In genomic region chr14:89667983-89668382, GRCh38 we compare ENCODE assay signal across 26 cellular contexts.
DNase-seq lines count a peak whose midpoint lies in the region; ATAC-seq, FAIRE-seq and TF ChIP-seq lines count a peak whose summit lies in the region.
"Had no signal": no experiment of that assay in that cellular context is flagged by ENCODE, and none has a peak within 500 bp of the region (broad histone marks: within the 10 kb centered on the region; RNA-seq: fewer than 3 reads in every experiment).

No MANE protein-coding gene starts in this region.

- no peak for FAIRE-seq in urothelium cell line (lab: Jason Lieb, UNC)
- FAIRE-seq: A204.1, GM12878, kidney had no signal

- no peak for DNase-seq in activated naive CD8-positive, alpha-beta T cell treated with anti-CD3 and anti-CD28 coated beads for 36 hours
- DNase-seq in SK-N-SH: no peak
- peak; percentile 37 for DNase-seq in fibroblast of the aortic adventitia (ENCODE audit: low read depth)
- peak; percentile 15 for DNase-seq in nephron progenitor cell
- DNase-seq in CD1c-positive myeloid dendritic cell (ENCODE audit: extremely low spot score): no peak
- DNase-seq in urothelium cell line (ENCODE audit: low spot score): no peak
- DNase-seq in naive thymus-derived CD4-positive, alpha-beta T cell: no peak
- DNase-seq: activated CD4-positive, alpha-beta memory T cell treated with anti-CD3 and anti-CD28 coated beads for 36 hours; activated CD4-positive, CD25-positive, alpha-beta regulatory T cell; GOT3; kidney; mammary epithelial cell; MG63; naive B cell; NCI-H1436; NCI-H2107; NCI-H510A treated with DMSO at 0.1 percent for 48 hours; ovary; T1000; upper lobe of right lung had no signal

- H3K79me2 ChIP-seq in SK-N-SH (ENCODE audit: insufficient read depth): no peaks in the 10 kb centered on the region

- intact Hi-C loops in naive thymus-derived CD4-positive, alpha-beta T cell (cut with micrococcal nuclease): no loop called here

- ATAC-seq in naive thymus-derived CD4-positive, alpha-beta T cell: no peak
- ATAC-seq: gastroesophageal sphincter, GM12878, upper lobe of right lung had no signal

- no peaks in the 10 kb centered on the region for H3K36me3 ChIP-seq in SK-N-SH (replicated peaks in 1 of 2; ENCODE audit: control insufficient read depth in 1 of 2, insufficient read depth in 2 of 2, low read length in 1 of 2)
- no peaks in the 10 kb centered on the region for H3K36me3 ChIP-seq in naive thymus-derived CD4-positive, alpha-beta T cell (ENCODE audit: control insufficient read depth in 2 of 3, insufficient read depth in 3 of 3, low read length in 3 of 3)
- H3K36me3 ChIP-seq: gastroesophageal sphincter, MG63, ovary, right atrium auricular region, upper lobe of right lung had no signal

- H3K4me1 ChIP-seq in SK-N-SH (ENCODE audit: control insufficient read depth in 1 of 2, insufficient read depth in 2 of 2, low read depth in 1 of 2, low read length in 1 of 2): peaks cover 0 to 2% of the 10 kb centered on the region in 2 experiments; a peak in 1 of 4 replicates
- peaks cover 0 to under 1% of the 10 kb centered on the region in 2 donors for H3K4me1 ChIP-seq in naive thymus-derived CD4-positive, alpha-beta T cell (ENCODE audit: control insufficient read depth in 2 of 2, insufficient read depth in 2 of 2, low read length in 2 of 2)
- H3K4me1 ChIP-seq: gastroesophageal sphincter, right atrium auricular region had no signal

- no peak for TF ChIP-seq CTCF in SK-N-SH (IDR thresholded peaks at IDR 0.05)
- no peak for TF ChIP-seq CTCF in fibroblast of the aortic adventitia (IDR thresholded peaks at IDR 0.05; ENCODE audit: insufficient read depth, low read length)
- TF ChIP-seq CTCF in nephron progenitor cell (IDR thresholded peaks at IDR 0.05): no peak

- H3K4me3 ChIP-seq in SK-N-SH (ENCODE audit: low read depth in 2 of 2, low read length in 1 of 2) (no peak overlapping the region), fibroblast of the aortic adventitia (ENCODE audit: low read depth, low read length) (no peak overlapping the region)
- H3K4me3 ChIP-seq in naive thymus-derived CD4-positive, alpha-beta T cell (ENCODE audit: low read length): no peak overlapping the region
- H3K4me3 ChIP-seq: gastroesophageal sphincter, GM12878, MG63, ovary, right atrium auricular region, upper lobe of right lung had no signal

- no peaks in the 10 kb centered on the region for H4K20me1 ChIP-seq in SK-N-SH (ENCODE audit: insufficient read depth)

- no peaks in the 10 kb centered on the region for H3K27me3 Mint-ChIP-seq in activated naive CD8-positive, alpha-beta T cell
- H3K27me3 Mint-ChIP-seq in activated naive CD8-positive, alpha-beta T cell treated with anti-CD3 and anti-CD28 coated beads for 36 hours: no peaks in the 10 kb centered on the region
- H3K27me3 Mint-ChIP-seq in nephron progenitor cell (ENCODE audit: low read depth, poor library complexity): no peaks in the 10 kb centered on the region
- no peaks in the 10 kb centered on the region for H3K27me3 Mint-ChIP-seq in naive thymus-derived CD4-positive, alpha-beta T cell
- H3K27me3 Mint-ChIP-seq: activated CD4-positive, alpha-beta memory T cell treated with anti-CD3 and anti-CD28 coated beads for 36 hours; naive B cell had no signal

- TF ChIP-seq RAD21 in SK-N-SH (IDR thresholded peaks at IDR 0.05; ENCODE audit: low read length): no peak

- no peaks in the 10 kb centered on the region for H3K27me3 ChIP-seq in SK-N-SH (ENCODE audit: insufficient read depth)
- no peaks in the 10 kb centered on the region for H3K27me3 ChIP-seq in naive thymus-derived CD4-positive, alpha-beta T cell (ENCODE audit: control insufficient read depth in 2 of 2, insufficient read depth in 2 of 2, low read length in 2 of 2)
- H3K27me3 ChIP-seq: gastroesophageal sphincter, MG63, ovary, right atrium auricular region, upper lobe of right lung had no signal

- POLR2A ChIA-PET in SK-N-SH (lab: Yijun Ruan, JAX): no interaction called here
- POLR2A ChIA-PET in naive thymus-derived CD4-positive, alpha-beta T cell (lab: Charles Lee): interaction anchor here (0.6 to 1.2 kb wide), 2 partner anchors 10 to 58 kb away, joined by 3 to 4 read pairs; no protein-coding TSS in a partner anchor

- TF ChIP-seq EP300 in SK-N-SH (IDR thresholded peaks at IDR 0.05; ENCODE audit: borderline replicate concordance in 1 of 2, low read depth in 1 of 2, low read length in 1 of 2): 0 out of 4 replicates have a peak, but pooled peaks of 1 of the 2 experiments have one; percentile 14

- WGBS in SK-N-SH (ENCODE audit: low lambda C conversion rate): 49% methylated on average over 7 of the region's 7 CpGs

- H3K9me3 ChIP-seq in SK-N-SH: no peaks in the 10 kb centered on the region
- no peaks in the 10 kb centered on the region for H3K9me3 ChIP-seq in naive thymus-derived CD4-positive, alpha-beta T cell (ENCODE audit: control insufficient read depth in 2 of 3, low read length in 3 of 3)
- H3K9me3 ChIP-seq: gastroesophageal sphincter, MG63, ovary, right atrium auricular region, upper lobe of right lung had no signal

- no peaks in the 10 kb centered on the region for H3K9me2 ChIP-seq in SK-N-SH

- H2AFZ ChIP-seq in SK-N-SH (ENCODE audit: low read depth): no peak overlapping the region

- H3K4me2 ChIP-seq in SK-N-SH: peak overlapping the region; percentile 12; the same call in 1 of the 2 replicates

- peaks cover 3% of the 10 kb centered on the region for H3K9me3 Mint-ChIP-seq in activated naive CD8-positive, alpha-beta T cell (ENCODE audit: low read depth)
- peaks cover 16% of the 10 kb centered on the region for H3K9me3 Mint-ChIP-seq in activated naive CD8-positive, alpha-beta T cell treated with anti-CD3 and anti-CD28 coated beads for 36 hours
- H3K9me3 Mint-ChIP-seq in nephron progenitor cell: peaks cover 21% of the 10 kb centered on the region
- peaks cover 0 to 13% (median 4%) of the 10 kb centered on the region in 11 donors for H3K9me3 Mint-ChIP-seq in naive thymus-derived CD4-positive, alpha-beta T cell

- CTCF ChIA-PET in SK-N-SH (lab: Yijun Ruan, JAX): interaction anchor here (0.7 kb wide), 1 partner anchor 146 kb away, joined by 3 read pairs; no protein-coding TSS in a partner anchor
- CTCF ChIA-PET in naive thymus-derived CD4-positive, alpha-beta T cell (lab: Charles Lee): no interaction called here

- H3K27ac ChIP-seq in SK-N-SH (ENCODE audit: low read depth in 2 of 2, low read length in 1 of 2): no peak overlapping the region
- H3K27ac ChIP-seq in naive thymus-derived CD4-positive, alpha-beta T cell (ENCODE audit: low read depth, low read length): no peak overlapping the region
- H3K27ac ChIP-seq: epithelial cell of prostate, gastroesophageal sphincter, ovary, right atrium auricular region, upper lobe of right lung had no signal

- peaks cover 2% of the 10 kb centered on the region for H3K36me3 Mint-ChIP-seq in activated naive CD8-positive, alpha-beta T cell
- peaks cover 13% of the 10 kb centered on the region for H3K36me3 Mint-ChIP-seq in activated naive CD8-positive, alpha-beta T cell treated with anti-CD3 and anti-CD28 coated beads for 36 hours
- H3K36me3 Mint-ChIP-seq in nephron progenitor cell (ENCODE audit: low read depth): peaks cover 12% of the 10 kb centered on the region
- peaks cover 0 to 17% (median 4%) of the 10 kb centered on the region in 5 donors for H3K36me3 Mint-ChIP-seq in naive thymus-derived CD4-positive, alpha-beta T cell
- H3K36me3 Mint-ChIP-seq: naive B cell had no signal

- H3K4me3 Mint-ChIP-seq in activated naive CD8-positive, alpha-beta T cell: no peak overlapping the region
- H3K4me3 Mint-ChIP-seq in activated naive CD8-positive, alpha-beta T cell treated with anti-CD3 and anti-CD28 coated beads for 36 hours: no peak overlapping the region
- no peak overlapping the region for H3K4me3 Mint-ChIP-seq in nephron progenitor cell
- no peak overlapping the region for H3K4me3 Mint-ChIP-seq in naive thymus-derived CD4-positive, alpha-beta T cell
- H3K4me3 Mint-ChIP-seq: activated CD4-positive, alpha-beta memory T cell treated with anti-CD3 and anti-CD28 coated beads for 36 hours had no signal

- no peaks in the 10 kb centered on the region for H3F3A ChIP-seq in SK-N-SH (replicated peaks; ENCODE audit: insufficient read depth)

- H3K27ac Mint-ChIP-seq in activated naive CD8-positive, alpha-beta T cell: peak overlapping the region; percentile 2
- H3K27ac Mint-ChIP-seq in activated naive CD8-positive, alpha-beta T cell treated with anti-CD3 and anti-CD28 coated beads for 36 hours: no peak overlapping the region
- no peak overlapping the region for H3K27ac Mint-ChIP-seq in nephron progenitor cell
- peak overlapping the region in 3 of 9 donors; percentile 23 to 41 (median 32) for H3K27ac Mint-ChIP-seq in naive thymus-derived CD4-positive, alpha-beta T cell
- H3K27ac Mint-ChIP-seq: activated CD4-positive, alpha-beta memory T cell treated with anti-CD3 and anti-CD28 coated beads for 36 hours had no signal

- H3K4me1 Mint-ChIP-seq in activated naive CD8-positive, alpha-beta T cell (ENCODE audit: low read depth): peaks cover 30% of the 10 kb centered on the region
- peaks cover 26% of the 10 kb centered on the region for H3K4me1 Mint-ChIP-seq in activated naive CD8-positive, alpha-beta T cell treated with anti-CD3 and anti-CD28 coated beads for 36 hours
- peaks cover 12% of the 10 kb centered on the region for H3K4me1 Mint-ChIP-seq in nephron progenitor cell
- H3K4me1 Mint-ChIP-seq in naive thymus-derived CD4-positive, alpha-beta T cell: peaks cover 16 to 33% (median 29%) of the 10 kb centered on the region in 7 donors

- no peak overlapping the region for H3K9ac ChIP-seq in SK-N-SH

TF ChIP-seq in SK-N-SH, 30 proteins besides CTCF, POLR2A, EP300 and RAD21 (continues in another document):
- TF ChIP-seq YY1 (IDR thresholded peaks at IDR 0.05; ENCODE audit: low read depth) (no peak), NRF1 (IDR thresholded peaks at IDR 0.05; ENCODE audit: low read depth, low read length) (no peak), GABPA (IDR thresholded peaks at IDR 0.05; ENCODE audit: low read depth) (no peak), RFX5 (IDR thresholded peaks at IDR 0.05; ENCODE audit: low read length) (no peak)

Comparison
In these comparisons a context has a peak if more than half of its experiments do, and no peak if none do; other contexts are left out.
1. DNase-seq: peak in fibroblast of the aortic adventitia (single experiment) and nephron progenitor cell (single experiment); none in activated naive CD8-positive, alpha-beta T cell treated with anti-CD3 and anti-CD28 coated beads for 36 hours (single experiment), SK-N-SH (single experiment), CD1c-positive myeloid dendritic cell (single experiment), urothelium cell line (single experiment) and naive thymus-derived CD4-positive, alpha-beta T cell (0 of 9).